In genomic region chr15:99401218-99401617, GRCh38 we compare ENCODE assay signal across 6 cellular contexts.
DNase-seq lines count a peak whose midpoint lies in the region; ATAC-seq and TF ChIP-seq lines count a peak whose summit lies in the region.
"Not testable (repeated sequence)": the region's sequence is repeated elsewhere in the genome, so short reads cannot be mapped to it uniquely, and the experiment has no call there.

No MANE protein-coding gene starts in this region.

- CTCF ChIA-PET in HEK293 (lab: Yijun Ruan, JAX), result interaction anchor here (0.7 kb wide), 1 partner anchor 111 kb away, joined by 3 read pairs; no protein-coding TSS in a partner anchor
- CTCF ChIA-PET in activated CD8-positive, alpha-beta memory T cell treated with anti-CD3 and anti-CD28 coated beads, Interleukin-2, amount 10 ng/mL, durations not matched to agents 7 days and 5 days (lab: Charles Lee), result not testable (repeated sequence)

- not testable (repeated sequence) for H3K27ac ChIP-seq in HEK293 (ENCODE audit: extremely low read depth, low read depth, low read length)
- H3K27ac ChIP-seq in left ventricle myocardium inferior (replicated peaks), result peak overlapping the region; percentile 62
- peak overlapping the region; percentile 47 for H3K27ac ChIP-seq in lower lobe of right lung
- H3K27ac ChIP-seq in stomach smooth muscle (ENCODE audit: low read length), result peak overlapping the region; percentile 71

- H3K36me3 ChIP-seq in HEK293 (ENCODE audit: control insufficient read depth in 2 of 2, insufficient read depth in 1 of 2, low read length in 2 of 2); left ventricle myocardium inferior; lower lobe of right lung; stomach smooth muscle (ENCODE audit: control insufficient read depth in 2 of 2, insufficient read depth in 2 of 2, low read length in 2 of 2): not testable (repeated sequence)

- peak; percentile 5 for DNase-seq in activated CD8-positive, alpha-beta memory T cell treated with anti-CD3 and anti-CD28 coated beads, Interleukin-2, amount 10 ng/mL, durations not matched to agents 7 days and 5 days
- DNase-seq in chondrocyte (ENCODE audit: low spot score); left ventricle myocardium inferior; lower lobe of right lung: not testable (repeated sequence)

- not testable (repeated sequence) for H3K36me3 Mint-ChIP-seq in activated CD8-positive, alpha-beta memory T cell treated with anti-CD3 and anti-CD28 coated beads, Interleukin-2, amount 10 ng/mL, durations not matched to agents 7 days and 5 days; chondrocyte (ENCODE audit: low read depth)

- not testable (repeated sequence) for TF ChIP-seq CTCF in HEK293 (tag by site-specific recombination; IDR thresholded peaks at IDR 0.05); chondrocyte (IDR thresholded peaks at IDR 0.05); left ventricle myocardium inferior (IDR thresholded peaks at IDR 0.05; ENCODE audit: borderline replicate concordance); lower lobe of right lung (IDR thresholded peaks at IDR 0.05)

- not testable (repeated sequence) for H3K27ac Mint-ChIP-seq in activated CD8-positive, alpha-beta memory T cell treated with anti-CD3 and anti-CD28 coated beads, Interleukin-2, amount 10 ng/mL, durations not matched to agents 7 days and 5 days
- H3K27ac Mint-ChIP-seq in chondrocyte (ENCODE audit: unreplicated experiment), result peak overlapping the region; percentile 75

- not testable (repeated sequence) for H3K9me3 ChIP-seq in HEK293 (ENCODE audit: control insufficient read depth, insufficient read depth, low read depth, low read length); left ventricle myocardium inferior (replicated peaks); lower lobe of right lung; stomach smooth muscle (ENCODE audit: control insufficient read depth in 2 of 2, low read length in 2 of 2)

- not testable (repeated sequence) for H3K9me3 Mint-ChIP-seq in activated CD8-positive, alpha-beta memory T cell treated with anti-CD3 and anti-CD28 coated beads, Interleukin-2, amount 10 ng/mL, durations not matched to agents 7 days and 5 days (ENCODE audit: low read depth); chondrocyte (ENCODE audit: low read depth)

- H3K27me3 Mint-ChIP-seq in activated CD8-positive, alpha-beta memory T cell treated with anti-CD3 and anti-CD28 coated beads, Interleukin-2, amount 10 ng/mL, durations not matched to agents 7 days and 5 days; chondrocyte (ENCODE audit: low read depth): not testable (repeated sequence)

- ATAC-seq in activated CD8-positive, alpha-beta memory T cell treated with anti-CD3 and anti-CD28 coated beads, Interleukin-2, amount 10 ng/mL, durations not matched to agents 7 days and 5 days; lower lobe of right lung: not testable (repeated sequence)

- H3K27me3 ChIP-seq in left ventricle myocardium inferior (ENCODE audit: low read depth); lower lobe of right lung (ENCODE audit: low read depth); stomach smooth muscle (ENCODE audit: control insufficient read depth in 1 of 2, insufficient read depth in 2 of 2, low read length in 2 of 2): not testable (repeated sequence)

- H3K4me3 ChIP-seq in HEK293 (ENCODE audit: low read depth, low read length); left ventricle myocardium inferior; lower lobe of right lung; stomach smooth muscle (ENCODE audit: low read length in 2 of 2): not testable (repeated sequence)

- H3K4me3 Mint-ChIP-seq in activated CD8-positive, alpha-beta memory T cell treated with anti-CD3 and anti-CD28 coated beads, Interleukin-2, amount 10 ng/mL, durations not matched to agents 7 days and 5 days; chondrocyte (ENCODE audit: unreplicated experiment): not testable (repeated sequence)

- not testable (repeated sequence) for H3K9ac ChIP-seq in stomach smooth muscle (ENCODE audit: low read length in 2 of 2)

- intact Hi-C loops in left ventricle myocardium inferior (cut with micrococcal nuclease); lower lobe of right lung (cut with DNase I): not testable (repeated sequence)

- H3K4me1 Mint-ChIP-seq in activated CD8-positive, alpha-beta memory T cell treated with anti-CD3 and anti-CD28 coated beads, Interleukin-2, amount 10 ng/mL, durations not matched to agents 7 days and 5 days, result not testable (repeated sequence)
- peaks cover 60% of the 10 kb centered on the region for H3K4me1 Mint-ChIP-seq in chondrocyte (ENCODE audit: low read depth)

- not testable (repeated sequence) for H3K4me1 ChIP-seq in HEK293 (ENCODE audit: control insufficient read depth, insufficient read depth, low read length); stomach smooth muscle (ENCODE audit: control insufficient read depth, insufficient read depth, low read length)
- H3K4me1 ChIP-seq in left ventricle myocardium inferior (peaks cover 17% of the 10 kb centered on the region), lower lobe of right lung (peaks cover 20% of the 10 kb centered on the region)

- POLR2A ChIA-PET in HEK293 (lab: Yijun Ruan, JAX), result not testable (repeated sequence)

TF ChIP-seq in HEK293, 187 proteins besides CTCF, POLR2A, EP300 and RAD21:
- TF ChIP-seq ZFHX2 (tag by site-specific recombination; conservative IDR thresholded peaks at IDR 0.05) (peak; percentile 60), EGR2 (tag by site-specific recombination; IDR thresholded peaks at IDR 0.05; ENCODE audit: low read depth) (peak; percentile 64; the same call in 1 of the 2 replicates)
TF ChIP-seq in HEK293: peak in this region for 2; not testable (repeated sequence) for 185.
